8 cellular contexts compared by ENCODE assay signal in the genomic region with DNA sequence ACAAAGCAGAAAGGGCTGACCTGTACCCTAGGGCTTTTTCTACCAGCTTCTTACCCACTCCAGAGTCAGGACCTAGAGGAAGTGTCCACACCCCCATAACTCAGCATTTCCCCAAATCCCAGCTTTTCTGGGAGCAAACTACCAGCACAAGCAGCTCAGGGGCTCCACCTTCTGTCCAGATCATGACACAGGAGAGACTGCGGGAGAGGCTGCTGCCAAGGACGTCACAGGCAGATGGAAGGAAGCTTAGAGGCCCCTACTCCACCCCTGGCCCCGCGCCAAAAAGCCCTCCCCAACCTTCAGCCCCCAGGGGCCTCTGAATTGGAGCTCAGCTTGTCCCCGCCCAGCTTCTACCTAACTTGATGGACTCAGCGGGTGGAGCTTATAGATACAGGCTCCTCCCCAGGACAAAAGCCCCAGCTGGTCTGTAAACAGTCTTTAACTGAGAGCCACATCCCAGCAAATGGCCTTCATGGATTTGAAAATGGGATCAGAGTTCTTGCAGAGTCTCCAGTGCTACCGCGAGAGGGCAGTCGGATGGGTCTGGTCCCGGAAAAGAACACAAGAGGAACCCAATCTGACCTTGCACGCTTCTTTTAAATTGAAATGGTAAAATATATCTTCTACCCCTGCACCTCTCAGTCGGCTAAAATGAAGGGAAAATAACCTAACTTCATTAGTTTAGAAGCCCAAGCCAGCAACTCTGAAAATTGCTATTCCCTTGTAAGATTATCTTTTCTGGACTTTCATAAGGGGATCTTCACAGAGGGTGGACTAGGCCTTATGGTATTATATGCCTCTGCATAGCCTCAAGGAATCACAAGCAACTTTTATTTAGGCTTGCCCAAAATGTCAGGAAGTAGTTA. TPM values are rescaled to one million over a fixed set of nuclear protein-coding genes. Genes with fewer than 3 reads are reported as not detected.
DNase-seq lines count a peak whose midpoint lies in the region; TF ChIP-seq lines count a peak whose summit lies in the region.

No MANE protein-coding gene starts in this region.

- TF ChIP-seq CTCF in LNCaP clone FGC (IDR thresholded peaks at IDR 0.05; ENCODE audit: control insufficient read depth, extremely low read depth, insufficient read depth): peak; percentile 84
- TF ChIP-seq CTCF in foreskin fibroblast (IDR thresholded peaks at IDR 0.05; ENCODE audit: low read depth, low read length): peak; percentile 45
- TF ChIP-seq CTCF in neural progenitor cell (IDR thresholded peaks at IDR 0.05): peak; percentile 65

- H3K9me3 Mint-ChIP-seq in neural progenitor cell: no peaks in the 10 kb centered on the region

- peaks cover 23% of the 10 kb centered on the region for H4K20me1 ChIP-seq in neural progenitor cell (ENCODE audit: low read depth)

- H3K36me3 ChIP-seq in ES-I3 (ENCODE audit: insufficient read depth, low read length) (0 out of 2 replicates have a peak, but pooled peaks cover 4% of the 10 kb centered on the region), neural progenitor cell (no peaks in the 10 kb centered on the region), subcutaneous abdominal adipose tissue (ENCODE audit: control insufficient read depth in 5 of 5, insufficient read depth in 5 of 5, low read length in 5 of 5) (peaks cover 6 to 43% (median 41%) of the 10 kb centered on the region in 5 donors)

- DNase-seq in H4 (ENCODE audit: low spot score) (peak; percentile 99), LNCaP clone FGC (ENCODE audit: low read depth) (peak; percentile 99), SHP77 (lab: John Stamatoyannopoulos, UW) (peak; percentile 99), activated gamma-delta T cell treated with Interleukin-2 at 50 U/mL for 16 hours (peak; percentile 95), foreskin fibroblast (peak; percentile 100), neural progenitor cell (ENCODE audit: low spot score) (peak; percentile 100)

- peak overlapping the region; percentile 76 for H3K9ac ChIP-seq in ES-I3 (ENCODE audit: low read depth, low read length)
- H3K9ac ChIP-seq in neural progenitor cell: no peak overlapping the region
- H3K9ac ChIP-seq in subcutaneous abdominal adipose tissue (ENCODE audit: low read length in 5 of 5): peak overlapping the region; percentile 56 to 89 (median 87)

- peak overlapping the region; percentile 99 for H3K4me3 Mint-ChIP-seq in neural progenitor cell

- peak overlapping the region; percentile 88 for H3K4me2 ChIP-seq in neural progenitor cell

- H3K27ac ChIP-seq in neural progenitor cell (peak overlapping the region; percentile 53), subcutaneous abdominal adipose tissue (ENCODE audit: low read depth, low read length) (peak overlapping the region; percentile 99)

- peaks cover 56% of the 10 kb centered on the region for H3K4me1 Mint-ChIP-seq in neural progenitor cell

- H3K79me2 ChIP-seq in neural progenitor cell (ENCODE audit: low read depth): peaks cover 43% of the 10 kb centered on the region

- peaks cover 86% of the 10 kb centered on the region for H3F3A ChIP-seq in neural progenitor cell (ENCODE audit: low read depth)

- H3K27me3 ChIP-seq in neural progenitor cell: no peaks in the 10 kb centered on the region
- no peaks in the 10 kb centered on the region for H3K27me3 ChIP-seq in subcutaneous abdominal adipose tissue (ENCODE audit: control insufficient read depth in 5 of 5, insufficient read depth in 4 of 5, low read length in 5 of 5)

- peaks cover 15% of the 10 kb centered on the region for H3K4me1 ChIP-seq in ES-I3 (ENCODE audit: insufficient read depth, low read length)
- peaks cover 26% of the 10 kb centered on the region for H3K4me1 ChIP-seq in neural progenitor cell
- H3K4me1 ChIP-seq in subcutaneous abdominal adipose tissue (ENCODE audit: control insufficient read depth in 5 of 5, insufficient read depth in 5 of 5, low read length in 5 of 5): peaks cover 13 to 57% (median 54%) of the 10 kb centered on the region in 5 donors

- H3K9me3 ChIP-seq in ES-I3 (ENCODE audit: control insufficient read depth, insufficient read depth, low read length) (no peaks in the 10 kb centered on the region), neural progenitor cell (ENCODE audit: low read depth) (no peaks in the 10 kb centered on the region), subcutaneous abdominal adipose tissue (ENCODE audit: control insufficient read depth in 5 of 5, low read length in 5 of 5) (no peaks in the 10 kb centered on the region)

- no peak overlapping the region for H2AFZ ChIP-seq in neural progenitor cell (replicated peaks)

- H3K4me3 ChIP-seq in LNCaP clone FGC (ENCODE audit: low read depth, low read length) (peak overlapping the region; percentile 96), foreskin fibroblast (ENCODE audit: low read depth in 1 of 2, low read length in 2 of 2) (peak overlapping the region; percentile 79 to 98), neural progenitor cell (peak overlapping the region; percentile 88), subcutaneous abdominal adipose tissue (ENCODE audit: low read depth in 1 of 5, low read length in 5 of 5) (peak overlapping the region; percentile 66 to 87 (median 84))

- H3K27me3 Mint-ChIP-seq in neural progenitor cell (ENCODE audit: insufficient read depth, low read depth): peaks cover 8% of the 10 kb centered on the region

- peaks cover 23% of the 10 kb centered on the region for H3K36me3 Mint-ChIP-seq in neural progenitor cell

- H3K27ac Mint-ChIP-seq in neural progenitor cell: peak overlapping the region; percentile 76

RNA-seq across cellular contexts. Expression of a gene that starts 6.8 kb away (rescaled TPM):
- total RNA-seq in H4 (2014; rRNA removed; shearing (Covaris generic)): 22.2 and 28.4 TPM in 2 replicates
- total RNA-seq in neural progenitor cell (ENCODE audit: low replicate concordance): 27.1 and 55.1 TPM in 2 replicates

RNA-seq across cellular contexts. Expression of a gene that starts 8.9 kb away (rescaled TPM):
- 765 and 888 TPM in 2 replicates for total RNA-seq in H4 (2014; rRNA removed; shearing (Covaris generic))
- total RNA-seq in neural progenitor cell (ENCODE audit: low replicate concordance): 558 and 609 TPM in 2 replicates

RNA-seq across cellular contexts. Expression of a gene that starts 51.2 kb away (rescaled TPM):
- 139 and 202 TPM in 2 replicates for total RNA-seq in H4 (2014; rRNA removed; shearing (Covaris generic))
- total RNA-seq in neural progenitor cell (ENCODE audit: low replicate concordance): 197 and 298 TPM in 2 replicates

Comparison
In these comparisons a context has a peak if more than half of its experiments do, and no peak if none do; other contexts are left out.
1. Peak in every context shown above with its lines: DNase-seq, H3K4me3 ChIP-seq and H3K27ac ChIP-seq.